Comparison of ENCODE assay signal across 1 cellular context in the genomic region with DNA sequence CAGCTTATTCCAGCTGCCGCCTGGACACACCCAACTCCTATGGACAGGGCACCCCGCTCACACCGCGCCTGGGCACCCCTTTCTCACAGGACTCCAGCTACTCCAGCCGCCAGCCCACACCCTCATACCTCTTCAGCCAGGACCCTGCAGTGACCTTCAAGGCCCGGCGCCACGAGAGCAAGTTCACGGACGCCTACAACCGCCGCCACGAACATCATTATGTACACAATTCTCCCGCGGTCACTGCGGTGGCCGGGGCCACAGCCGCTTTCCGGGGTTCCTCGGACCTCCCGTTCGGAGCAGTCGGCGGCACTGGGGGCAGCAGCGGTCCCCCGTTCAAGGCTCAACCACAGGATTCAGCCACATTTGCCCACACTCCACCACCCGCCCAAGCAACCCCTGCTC.
TF ChIP-seq lines count a peak whose summit lies in the region.

No MANE protein-coding gene starts in this region.

TF ChIP-seq in K562, 482 proteins besides CTCF, POLR2A, EP300 and RAD21:
- TF ChIP-seq HNRNPL (IDR thresholded peaks at IDR 0.05; ENCODE audit: low read depth, low read length) (0 out of 2 replicates have a peak, but pooled peaks have one; percentile 5), HNRNPH1 (optimal IDR thresholded peaks at IDR 0.05; ENCODE audit: low read depth, low read length) (no peak), POLR2G (IDR thresholded peaks at IDR 0.05; ENCODE audit: low read depth, low read length) (peak; percentile 18; the same call in 1 of the 2 replicates)
TF ChIP-seq in K562: peak in this region for 2.
